ENCODE assay signal across 8 cellular contexts in genomic region chr20:23655551-23656211, GRCh38. TPM values are rescaled to one million over a fixed set of nuclear protein-coding genes. Genes with fewer than 3 reads are reported as not detected.
A peak's percentile ranks its signal among the peaks of the same experiment; 100 is the strongest.
DNase-seq lines count a peak whose midpoint lies in the region; ATAC-seq and TF ChIP-seq lines count a peak whose summit lies in the region.

No MANE protein-coding gene starts in this region.

- H3K9ac ChIP-seq in stomach smooth muscle (ENCODE audit: low read length in 2 of 2), result peak overlapping the region in 1 of 2 donors; percentile 40

- H3K36me3 ChIP-seq in right lobe of liver (no peaks in the 10 kb centered on the region), stomach smooth muscle (ENCODE audit: control insufficient read depth in 2 of 2, insufficient read depth in 2 of 2, low read length in 2 of 2) (no peaks in the 10 kb centered on the region)

- H3K27ac ChIP-seq in right lobe of liver (no peak overlapping the region), stomach smooth muscle (ENCODE audit: low read length) (peak overlapping the region; percentile 46)

- no peaks in the 10 kb centered on the region for H3K4me1 ChIP-seq in right lobe of liver
- H3K4me1 ChIP-seq in stomach smooth muscle (ENCODE audit: control insufficient read depth, insufficient read depth, low read length), result peaks cover 33% of the 10 kb centered on the region

- ATAC-seq in right lobe of liver (peak; percentile 71 to 82 (median 78)), HG02885 (IDR thresholded peaks at IDR 0.05; ENCODE audit: poor library complexity, unreplicated experiment) (no peak)

- no peak overlapping the region for H3K4me3 ChIP-seq in right lobe of liver
- H3K4me3 ChIP-seq in stomach smooth muscle (ENCODE audit: low read length in 2 of 2), result peak overlapping the region; percentile 10 to 47

- H3K9me3 ChIP-seq in right lobe of liver (no peaks in the 10 kb centered on the region), stomach smooth muscle (ENCODE audit: control insufficient read depth in 2 of 2, low read length in 2 of 2) (no peaks in the 10 kb centered on the region)

- WGBS in right lobe of liver (ENCODE audit: insufficient coverage, low coverage, low lambda C conversion rate, missing lambda C conversion rate), result 56% methylated on average over 8 of the region's 22 CpGs

- TF ChIP-seq POLR2A in right lobe of liver (IDR thresholded peaks at IDR 0.05), result no peak

- H3K27me3 ChIP-seq in right lobe of liver, result no peaks in the 10 kb centered on the region
- H3K27me3 ChIP-seq in stomach smooth muscle (ENCODE audit: control insufficient read depth in 1 of 2, insufficient read depth in 2 of 2, low read length in 2 of 2), result no peaks in the 10 kb centered on the region

- intact Hi-C loops in right lobe of liver (cut with DNase I), result no loop called here

- TF ChIP-seq CTCF in right lobe of liver (IDR thresholded peaks at IDR 0.05), result no peak

- DNase-seq in Kasumi-1 (lab: John Stamatoyannopoulos, UW) (peak; percentile 55 to 63), cerebellar cortex (ENCODE audit: low spot score) (peak; percentile 26), right lobe of liver (peak in 1 of 3 donors; percentile 68), SHP77 treated with DMSO at 0.1 percent for 48 hours (lab: John Stamatoyannopoulos, UW) (no peak), ecto neural progenitor cell (ENCODE audit: low spot score) (no peak)
- no peak for DNase-seq in effector CD8-positive, alpha-beta T cell (lab: John Stamatoyannopoulos, UW)

RNA-seq across cellular contexts. Expression of gene CST3, which starts 17.9 kb away (rescaled TPM):
- total RNA-seq in right lobe of liver, result 1,000 to 10,000 TPM in 1 of 6 experiments, 100 to 1,000 TPM in 5; 504 to 1,394 (median 638) TPM

RNA-seq across cellular contexts. Expression of gene CST4, which starts 33.2 kb away (rescaled TPM):
- total RNA-seq in right lobe of liver, result not detected

RNA-seq across cellular contexts. Expression of gene CST9, which starts 50.0 kb away (rescaled TPM):
- total RNA-seq in right lobe of liver, result not detected

Comparison
In these comparisons a context has a peak if more than half of its experiments do, and no peak if none do; other contexts are left out.
1. DNase-seq: peak in Kasumi-1 (2 of 2) and cerebellar cortex (single experiment); none in effector CD8-positive, alpha-beta T cell (single experiment), SHP77 treated with DMSO at 0.1 percent for 48 hours (single experiment) and ecto neural progenitor cell (single experiment).
2. H3K4me3 ChIP-seq: peak in stomach smooth muscle (2 of 2); none in right lobe of liver (0 of 3).